Comparison of ENCODE assay signal across 10 cellular contexts in genomic region chr7:42945821-42946615, GRCh38.
DNase-seq lines count a peak whose midpoint lies in the region; ATAC-seq lines count a peak whose summit lies in the region.
"Had no signal": no experiment of that assay in that cellular context is flagged by ENCODE, and none has a peak within 500 bp of the region (broad histone marks: within the 10 kb centered on the region; RNA-seq: fewer than 3 reads in every experiment).

No MANE protein-coding gene starts in this region.

- peak; percentile 22 for DNase-seq in CD1c-positive myeloid dendritic cell (ENCODE audit: extremely low spot score)
- DNase-seq in adipocyte (ENCODE audit: low read depth) = peak; percentile 17
- no peak for DNase-seq in activated effector memory CD4-positive, alpha-beta T cell treated with anti-CD3 and anti-CD28 coated beads, Interleukin-2, amount 50 U/mL, for 16 hours
- DNase-seq in GF-D8 (lab: John Stamatoyannopoulos, UW) = no peak
- DNase-seq: amniotic stem cell, NCI-H526 treated with DMSO at 0.1 percent for 48 hours had no signal

- no peaks in the 10 kb centered on the region for H3K27me3 ChIP-seq in adipocyte (replicated peaks; ENCODE audit: control insufficient read depth, insufficient read depth, low read length)

- no peak overlapping the region for H3K4me3 ChIP-seq in adipocyte (ENCODE audit: low read length)

- H3K36me3 ChIP-seq in adipocyte (ENCODE audit: control insufficient read depth, insufficient read depth, low read length, severe bottlenecking) = no peaks in the 10 kb centered on the region

- H3K4me1 ChIP-seq in adipocyte (ENCODE audit: control insufficient read depth, insufficient read depth, low read length) = peaks cover 6% of the 10 kb centered on the region

- H3K9ac ChIP-seq in adipocyte (ENCODE audit: low read length) = peak overlapping the region; percentile 1

- H3K9me3 ChIP-seq in adipocyte (ENCODE audit: control insufficient read depth, low read length) = no peaks in the 10 kb centered on the region

- ATAC-seq in GM19372 (IDR thresholded peaks at IDR 0.05; ENCODE audit: low read depth, unreplicated experiment) = peak; percentile 55
- peak; percentile 67 for ATAC-seq in HG03159 (IDR thresholded peaks at IDR 0.05; ENCODE audit: unreplicated experiment)
- no peak for ATAC-seq in HG03095 (IDR thresholded peaks at IDR 0.05; ENCODE audit: unreplicated experiment)
- no peak for ATAC-seq in GM18520 (IDR thresholded peaks at IDR 0.05; ENCODE audit: unreplicated experiment)

Comparison
In these comparisons a context has a peak if more than half of its experiments do, and no peak if none do; other contexts are left out.
1. DNase-seq: peak in CD1c-positive myeloid dendritic cell (single experiment) and adipocyte (single experiment); none in activated effector memory CD4-positive, alpha-beta T cell treated with anti-CD3 and anti-CD28 coated beads, Interleukin-2, amount 50 U/mL, for 16 hours (single experiment) and GF-D8 (single experiment).
2. ATAC-seq: peak in GM19372 (single experiment) and HG03159 (single experiment); none in HG03095 (single experiment) and GM18520 (single experiment).